7 cellular contexts compared by ENCODE assay signal in genomic region chr2:190387422-190387821, GRCh38.
"Had no signal": no experiment of that assay in that cellular context is flagged by ENCODE, and none has a peak within 500 bp of the region (broad histone marks: within the 10 kb centered on the region; RNA-seq: fewer than 3 reads in every experiment).

No MANE protein-coding gene starts in this region.

- H3K4me3 ChIP-seq: GM12878 had no signal

- ATAC-seq: GM12878 had no signal

- FAIRE-seq: G401.6, GM12878, GM12891, GM18507, GM19239 had no signal

- DNase-seq: GDM1, GF-D8 had no signal
